Comparison of ENCODE assay signal across 8 cellular contexts in genomic region chr3:128487538-128487812, GRCh38. TPM values are rescaled to one million over a fixed set of nuclear protein-coding genes. Genes with fewer than 3 reads are reported as not detected.
DNase-seq lines count a peak whose midpoint lies in the region; ATAC-seq and TF ChIP-seq lines count a peak whose summit lies in the region.

No MANE protein-coding gene starts in this region.

- H3K4me2 ChIP-seq in fibroblast of lung (ENCODE audit: extremely low read depth, insufficient read depth, low read length), result peak overlapping the region; percentile 83

- H3K4me3 Mint-ChIP-seq in CD8-positive, alpha-beta memory T cell, result peak overlapping the region; percentile 71 to 90 (median 84)
- peak overlapping the region; percentile 36 for H3K4me3 Mint-ChIP-seq in progenitor cell of endocrine pancreas (ENCODE audit: low read depth)

- CTCF ChIA-PET in CD8-positive, alpha-beta memory T cell (lab: Charles Lee), result no interaction called here

- TF ChIP-seq CTCF in RWPE2 (IDR thresholded peaks at IDR 0.05; ENCODE audit: poor library complexity, severe bottlenecking), result no peak
- no peak for TF ChIP-seq CTCF in fibroblast of lung (conservative IDR thresholded peaks at IDR 0.05 in 1 of 2, IDR thresholded peaks at IDR 0.05 in 1 of 2; ENCODE audit: low read depth in 1 of 2, low read length in 2 of 2)
- no peak for TF ChIP-seq CTCF in progenitor cell of endocrine pancreas (IDR thresholded peaks at IDR 0.05; ENCODE audit: unreplicated experiment)

- no peaks in the 10 kb centered on the region for H3K36me3 ChIP-seq in CD8-positive, alpha-beta memory T cell (ENCODE audit: insufficient read depth, low read length)
- H3K36me3 ChIP-seq in RWPE2 (ENCODE audit: low read depth) (peaks cover 5% of the 10 kb centered on the region; the same call in 1 of the 2 replicates), fibroblast of lung (ENCODE audit: control insufficient read depth, insufficient read depth, low read length) (no peaks in the 10 kb centered on the region)

- peak overlapping the region; percentile 41 for H3K4me3 ChIP-seq in CD8-positive, alpha-beta memory T cell (ENCODE audit: low read length)
- H3K4me3 ChIP-seq in RWPE2 (ENCODE audit: severe bottlenecking) (peak overlapping the region; percentile 74), fibroblast of lung (replicated peaks in 1 of 4; ENCODE audit: control extremely low read depth in 1 of 4, insufficient read depth in 1 of 4, low read depth in 3 of 4, low read length in 4 of 4) (peak overlapping the region; percentile 29 to 76 (median 54))

- H3K27me3 Mint-ChIP-seq in CD8-positive, alpha-beta memory T cell, result peaks cover 68 to 69% of the 10 kb centered on the region in 2 donors
- H3K27me3 Mint-ChIP-seq in progenitor cell of endocrine pancreas, result peaks cover 84% of the 10 kb centered on the region

- peak overlapping the region in 1 of 8 donors; percentile 14 for H3K27ac Mint-ChIP-seq in CD8-positive, alpha-beta memory T cell
- no peak overlapping the region for H3K27ac Mint-ChIP-seq in progenitor cell of endocrine pancreas

- H3K27me3 ChIP-seq in CD8-positive, alpha-beta memory T cell (ENCODE audit: insufficient read depth, low read length, poor library complexity, severe bottlenecking), result peaks cover 78% of the 10 kb centered on the region
- H3K27me3 ChIP-seq in RWPE2 (ENCODE audit: insufficient read depth, poor library complexity, severe bottlenecking) (no peaks in the 10 kb centered on the region), fibroblast of lung (ENCODE audit: control insufficient read depth, insufficient read depth, low read length) (peaks cover 35% of the 10 kb centered on the region)

- peaks cover 43% of the 10 kb centered on the region for H3K4me1 ChIP-seq in CD8-positive, alpha-beta memory T cell (ENCODE audit: insufficient read depth, low read length)
- H3K4me1 ChIP-seq in RWPE2 (ENCODE audit: insufficient read depth, poor library complexity, severe bottlenecking), result no peaks in the 10 kb centered on the region
- peaks cover 18% of the 10 kb centered on the region for H3K4me1 ChIP-seq in fibroblast of lung (ENCODE audit: control insufficient read depth, extremely low read depth, insufficient read depth, low read length)

- DNase-seq in CD8-positive, alpha-beta memory T cell, result no peak
- DNase-seq in RWPE2 (ENCODE audit: low spot score) (no peak), fibroblast of lung (ENCODE audit: low read depth in 2 of 2) (no peak), progenitor cell of endocrine pancreas (ENCODE audit: low spot score, unreplicated experiment) (no peak), NCI-H510A treated with DMSO at 0.1 percent for 48 hours (lab: John Stamatoyannopoulos, UW) (no peak), medulla oblongata (ENCODE audit: extremely low spot score) (no peak)

- peak overlapping the region; percentile 64 for H3K9ac ChIP-seq in fibroblast of lung (ENCODE audit: insufficient read depth, low read length)

- peaks cover 19% of the 10 kb centered on the region for H3K79me2 ChIP-seq in fibroblast of lung (ENCODE audit: control insufficient read depth, insufficient read depth, low read length)

- H3K27ac ChIP-seq in CD8-positive, alpha-beta memory T cell (ENCODE audit: low read depth, low read length), result peak overlapping the region; percentile 70
- H3K27ac ChIP-seq in RWPE2 (ENCODE audit: poor library complexity, severe bottlenecking), result no peak overlapping the region
- peak overlapping the region; percentile 30 for H3K27ac ChIP-seq in fibroblast of lung (ENCODE audit: insufficient read depth, low read length)

- no peaks in the 10 kb centered on the region for H3K9me3 Mint-ChIP-seq in CD8-positive, alpha-beta memory T cell
- no peaks in the 10 kb centered on the region for H3K9me3 Mint-ChIP-seq in progenitor cell of endocrine pancreas (ENCODE audit: low read depth)

- H3K9me3 ChIP-seq in CD8-positive, alpha-beta memory T cell (ENCODE audit: low read length), result no peaks in the 10 kb centered on the region
- H3K9me3 ChIP-seq in RWPE2 (ENCODE audit: severe bottlenecking) (no peaks in the 10 kb centered on the region), fibroblast of lung (ENCODE audit: control insufficient read depth, insufficient read depth, low read depth, low read length) (no peaks in the 10 kb centered on the region)

- H4K20me1 ChIP-seq in fibroblast of lung (ENCODE audit: control insufficient read depth, extremely low read depth, insufficient read depth, low read length), result no peaks in the 10 kb centered on the region

- H3K36me3 Mint-ChIP-seq in CD8-positive, alpha-beta memory T cell, result no peaks in the 10 kb centered on the region
- no peaks in the 10 kb centered on the region for H3K36me3 Mint-ChIP-seq in progenitor cell of endocrine pancreas (ENCODE audit: insufficient read depth)

- H3K4me1 Mint-ChIP-seq in CD8-positive, alpha-beta memory T cell, result peaks cover 20 to 70% (median 37%) of the 10 kb centered on the region in 3 donors
- H3K4me1 Mint-ChIP-seq in progenitor cell of endocrine pancreas (ENCODE audit: low read depth), result peaks cover 21% of the 10 kb centered on the region

- ATAC-seq in RWPE2 (ENCODE audit: low read depth) (no peak), GM21717 (IDR thresholded peaks at IDR 0.05; ENCODE audit: unreplicated experiment) (no peak), GM19351 (IDR thresholded peaks at IDR 0.05; ENCODE audit: unreplicated experiment) (no peak)

- no peak overlapping the region for H2AFZ ChIP-seq in fibroblast of lung (ENCODE audit: low read length)

- POLR2A ChIA-PET in CD8-positive, alpha-beta memory T cell (lab: Charles Lee), result no interaction called here

RNA-seq across cellular contexts. Expression of gene GATA2, which starts 5.5 kb away (rescaled TPM):
- total RNA-seq in CD8-positive, alpha-beta memory T cell, result not detected
- not detected for polyA plus RNA-seq in CD8-positive, alpha-beta memory T cell
- total RNA-seq in fibroblast of lung (0.51 and 0.83 TPM in 2 replicates), progenitor cell of endocrine pancreas (1.7 and 1.9 TPM in 2 replicates)
- polyA plus RNA-seq in fibroblast of lung, result 3.2 and 4.0 TPM in 2 replicates
- polyA plus RNA-seq in fibroblast of lung (2012), result 6.2 and 9.3 TPM in 2 replicates
- polyA minus RNA-seq in fibroblast of lung (ENCODE audit: low replicate concordance), result 4.3 and 4.9 TPM in 2 replicates

RNA-seq across cellular contexts. Expression of gene DNAJB8, which starts 20.8 kb away (rescaled TPM):
- not detected for total RNA-seq in CD8-positive, alpha-beta memory T cell
- polyA plus RNA-seq in CD8-positive, alpha-beta memory T cell, result not detected
- not detected in 2 replicates for total RNA-seq in fibroblast of lung
- not detected in 2 replicates for polyA plus RNA-seq in fibroblast of lung
- not detected in 2 replicates for polyA plus RNA-seq in fibroblast of lung (2012)
- not detected in 2 replicates for polyA minus RNA-seq in fibroblast of lung (ENCODE audit: low replicate concordance)
- not detected in 2 replicates for total RNA-seq in progenitor cell of endocrine pancreas
